13 cellular contexts compared by ENCODE assay signal in genomic region chr4:130099159-130099558, GRCh38.
A peak's percentile ranks its signal among the peaks of the same experiment; 100 is the strongest.
DNase-seq lines count a peak whose midpoint lies in the region; ATAC-seq lines count a peak whose summit lies in the region.
"Had no signal": no experiment of that assay in that cellular context is flagged by ENCODE, and none has a peak within 500 bp of the region (broad histone marks: within the 10 kb centered on the region; RNA-seq: fewer than 3 reads in every experiment).

No MANE protein-coding gene starts in this region.

- peak; percentile 4 for DNase-seq in NCI-H1105 treated with DMSO at 0.1 percent for 48 hours (lab: John Stamatoyannopoulos, UW)
- DNase-seq in NCI-H1105 (lab: John Stamatoyannopoulos, UW) = no peak
- DNase-seq in DMS79 treated with DMSO at 0.1 percent for 48 hours (lab: John Stamatoyannopoulos, UW) = peak; percentile 61
- DNase-seq in NCI-H2029 treated with DMSO at 0.1 percent for 48 hours (lab: John Stamatoyannopoulos, UW) = peak; percentile 57
- DNase-seq in medulla oblongata (ENCODE audit: extremely low spot score) = peak; percentile 13
- DNase-seq in NCI-H2227 (lab: John Stamatoyannopoulos, UW; ENCODE audit: unreplicated experiment) = no peak
- no peak for DNase-seq in activated gamma-delta T cell treated with Interleukin-2 at 50 U/mL for 16 hours
- DNase-seq: ACHN; Calu3; CD4-positive, CD25-positive, alpha-beta regulatory T cell; DMS 273 treated with DMSO at 0.1 percent for 48 hours had no signal

- ATAC-seq in HG03457 (IDR thresholded peaks at IDR 0.05; ENCODE audit: unreplicated experiment) = no peak
- ATAC-seq: HepG2 had no signal

Comparison
In these comparisons a context has a peak if more than half of its experiments do, and no peak if none do; other contexts are left out.
1. DNase-seq: peak in NCI-H1105 treated with DMSO at 0.1 percent for 48 hours (single experiment), DMS79 treated with DMSO at 0.1 percent for 48 hours (single experiment), NCI-H2029 treated with DMSO at 0.1 percent for 48 hours (single experiment) and medulla oblongata (single experiment); none in NCI-H1105 (single experiment), NCI-H2227 (single experiment) and activated gamma-delta T cell treated with Interleukin-2 at 50 U/mL for 16 hours (single experiment).